29 cellular contexts compared by ENCODE assay signal in the genomic region with DNA sequence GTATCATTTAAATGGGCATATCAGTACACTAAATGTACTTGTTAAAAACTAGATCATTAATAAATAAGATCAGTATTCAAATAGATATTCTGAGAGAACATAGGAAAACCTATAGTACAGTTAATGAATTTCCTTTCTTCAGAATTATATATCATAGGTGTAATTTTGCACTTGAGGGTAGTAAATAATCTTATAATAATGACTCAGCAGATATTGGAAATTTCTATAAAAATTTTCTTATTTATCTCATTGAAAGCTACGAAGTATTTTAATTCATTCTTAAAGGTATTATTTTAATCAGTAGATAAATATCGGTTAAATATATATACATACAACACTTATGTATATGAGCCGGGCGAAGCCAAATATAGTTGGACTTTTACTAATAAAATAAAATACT.
"Had no signal": no experiment of that assay in that cellular context is flagged by ENCODE, and none has a peak within 500 bp of the region (broad histone marks: within the 10 kb centered on the region; RNA-seq: fewer than 3 reads in every experiment).

No MANE protein-coding gene starts in this region.

- H3K27ac ChIP-seq: neural progenitor cell, ovary, parathyroid adenoma, psoas muscle, skin epidermis, suprapubic skin, testis, tibial artery, transverse colon, upper lobe of right lung, uterus had no signal

- H3K4me3 Mint-ChIP-seq: naive thymus-derived CD4-positive, alpha-beta T cell; natural killer cell; nephron; neural progenitor cell; stimulated activated effector memory CD8-positive, alpha-beta T cell treated with anti-CD3 and anti-CD28 coated beads, Interleukin-12 subunit alpha, Interleukin-12 subunit beta, amount 100 ng/mL, for 72 hours; stimulated activated naive CD8-positive, alpha-beta T cell treated with anti-CD3 and anti-CD28 coated beads, Interleukin-15, amount 100 ng/mL, for 72 hours; type B pancreatic cell had no signal

- H3K79me2 ChIP-seq: parathyroid adenoma had no signal

- H3K27ac Mint-ChIP-seq: naive thymus-derived CD4-positive, alpha-beta T cell; natural killer cell; nephron; neural progenitor cell; progenitor cell of endocrine pancreas; stimulated activated effector memory CD8-positive, alpha-beta T cell treated with anti-CD3 and anti-CD28 coated beads, Interleukin-12 subunit alpha, Interleukin-12 subunit beta, amount 100 ng/mL, for 72 hours; type B pancreatic cell had no signal

- H3K36me3 Mint-ChIP-seq: naive thymus-derived CD4-positive, alpha-beta T cell; natural killer cell; neural progenitor cell; stimulated activated effector memory CD8-positive, alpha-beta T cell treated with anti-CD3 and anti-CD28 coated beads, Interleukin-12 subunit alpha, Interleukin-12 subunit beta, amount 100 ng/mL, for 72 hours; type B pancreatic cell had no signal

- ATAC-seq: naive thymus-derived CD4-positive, alpha-beta T cell; natural killer cell; psoas muscle; right cardiac atrium; sciatic nerve; stimulated activated effector memory CD8-positive, alpha-beta T cell treated with anti-CD3 and anti-CD28 coated beads, Interleukin-12 subunit alpha, Interleukin-12 subunit beta, amount 100 ng/mL, for 72 hours; stimulated activated naive CD8-positive, alpha-beta T cell treated with anti-CD3 and anti-CD28 coated beads, Interleukin-15, amount 100 ng/mL, for 72 hours; stimulated activated naive CD8-positive, alpha-beta T cell treated with anti-CD3 and anti-CD28 coated beads, Interleukin-15, Interleukin-2, amounts not matched to agents 100 U/mL and 50 U/mL, for 24 hours; upper lobe of right lung had no signal

- H3K9me3 ChIP-seq: ovary, psoas muscle, suprapubic skin, testis, tibial artery, transverse colon, upper lobe of right lung, uterus had no signal

- H3K4me3 ChIP-seq: neural progenitor cell, ovary, psoas muscle, skin epidermis, suprapubic skin, testis, tibial artery, transverse colon, upper lobe of right lung, uterus had no signal

- H3K4me1 Mint-ChIP-seq: naive thymus-derived CD4-positive, alpha-beta T cell; natural killer cell; nephron; stimulated activated effector memory CD8-positive, alpha-beta T cell treated with anti-CD3 and anti-CD28 coated beads, Interleukin-12 subunit alpha, Interleukin-12 subunit beta, amount 100 ng/mL, for 72 hours; stimulated activated naive CD8-positive, alpha-beta T cell treated with anti-CD3 and anti-CD28 coated beads, Interleukin-15, amount 100 ng/mL, for 72 hours had no signal

- H3K27me3 Mint-ChIP-seq: naive thymus-derived CD4-positive, alpha-beta T cell; progenitor cell of endocrine pancreas; stimulated activated naive CD8-positive, alpha-beta T cell treated with anti-CD3 and anti-CD28 coated beads, Interleukin-15, amount 100 ng/mL, for 72 hours had no signal

- H3K9me3 Mint-ChIP-seq: nephron, neural progenitor cell, type B pancreatic cell had no signal

- H3K4me1 ChIP-seq: parathyroid adenoma, psoas muscle, suprapubic skin, testis, tibial artery, transverse colon, upper lobe of right lung, uterus had no signal

- H3K4me2 ChIP-seq: neural progenitor cell had no signal

- H3K9ac ChIP-seq: neural progenitor cell, parathyroid adenoma had no signal

- H3K36me3 ChIP-seq: neural progenitor cell, ovary, suprapubic skin, tibial artery, transverse colon, upper lobe of right lung, uterus had no signal

- H2AFZ ChIP-seq: parathyroid adenoma had no signal

- H3K27me3 ChIP-seq: neural progenitor cell, ovary, suprapubic skin, testis, tibial artery, transverse colon, upper lobe of right lung, uterus had no signal

- DNase-seq: naive thymus-derived CD4-positive, alpha-beta T cell; natural killer cell; occipital lobe; ovary; posterior cingulate gyrus; psoas muscle; right cardiac atrium; stimulated activated CD4-positive, alpha-beta T cell treated with anti-CD3 and anti-CD28 coated beads, Interleukin-15, amount 100 ng/mL, for 24 hours; stimulated activated CD4-positive, alpha-beta T cell treated with anti-CD3 and anti-CD28 coated beads, Interleukin-2, amount 100 ng/mL, for 24 hours; stimulated activated CD4-positive, alpha-beta T cell treated with anti-CD3 and anti-CD28 coated beads, Interleukin-2, amount 100 ng/mL, for 48 hours; stimulated activated CD4-positive, alpha-beta T cell treated with anti-CD3 and anti-CD28 coated beads, Interleukin-4, amount 100 ng/mL, for 24 hours; stimulated activated naive CD4-positive, alpha-beta T cell; stimulated activated naive CD8-positive, alpha-beta T cell treated with anti-CD3 and anti-CD28 coated beads, Interleukin-15, amount 100 ng/mL, for 72 hours; stimulated activated naive CD8-positive, alpha-beta T cell treated with anti-CD3 and anti-CD28 coated beads, Interleukin-15, Interleukin-2, amounts not matched to agents 100 U/mL and 50 U/mL, for 24 hours; substantia nigra; testis; tibial artery; transverse colon; upper lobe of right lung; uterus had no signal
